Comparison of ENCODE assay signal across 8 cellular contexts in the genomic region with DNA sequence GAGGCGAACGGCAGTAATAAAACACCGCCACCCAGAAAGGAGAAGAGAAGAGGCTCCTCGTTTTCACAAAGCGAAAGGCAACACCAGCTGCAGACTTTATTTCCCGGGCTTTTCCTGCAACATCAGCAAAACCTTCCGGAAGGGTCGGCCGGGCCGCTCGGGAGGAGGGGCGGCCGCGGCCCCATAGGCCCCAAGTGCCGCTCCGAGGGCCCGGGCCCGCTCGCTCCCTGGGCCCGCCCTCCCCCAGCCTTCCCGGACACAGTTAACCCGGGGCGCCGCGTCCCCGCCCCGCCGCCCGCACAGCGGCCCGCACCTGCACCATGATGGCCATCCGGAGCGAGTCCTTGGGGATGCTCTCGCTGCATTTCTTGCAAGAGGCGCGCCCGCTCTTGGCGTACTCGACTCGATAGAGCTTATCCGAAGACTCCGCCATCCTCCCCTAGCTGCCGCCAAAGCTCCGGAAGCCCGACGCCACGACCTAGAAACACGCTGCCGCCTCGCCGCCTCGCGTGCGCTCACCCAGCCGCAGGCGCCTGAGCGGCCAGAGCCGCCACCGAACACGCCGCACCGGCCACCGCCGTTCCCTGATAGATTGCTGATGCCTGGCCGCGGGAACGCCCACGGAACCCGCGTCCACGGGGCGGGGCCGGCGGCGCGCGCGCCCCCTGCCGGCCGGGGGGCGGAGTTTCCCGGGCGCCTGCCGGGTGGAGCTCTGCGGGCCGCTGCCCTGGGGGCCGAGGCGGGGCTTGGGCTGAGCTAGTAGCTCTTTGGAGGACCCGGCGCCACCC. TPM values are rescaled to one million over a fixed set of nuclear protein-coding genes. Genes with fewer than 3 reads are reported as not detected.
DNase-seq lines count a peak whose midpoint lies in the region; ATAC-seq and TF ChIP-seq lines count a peak whose summit lies in the region.

A gene (minus strand): TSS at position 597 of the 788 bp plus-strand sequence. CDS start 164 bp downstream, at position 433.

- no peaks in the 10 kb centered on the region for H3K27me3 ChIP-seq in left lung

- DNase-seq in CD14-positive monocyte (ENCODE audit: low spot score) (peak; percentile 72), NCI-H69 (lab: John Stamatoyannopoulos, UW) (peak; percentile 98), cortex of kidney (lab: John Stamatoyannopoulos, UW) (peak; percentile 57), left lung (peak; percentile 93 to 97)
- peak; percentile 88 for DNase-seq in activated CD4-positive, alpha-beta T cell treated with anti-CD3 and anti-CD28 coated beads, Interleukin-2, amount 10 ng/mL, durations not matched to agents 7 days and 5 days
- DNase-seq in stimulated activated CD4-positive, alpha-beta T cell treated with anti-CD3 and anti-CD28 coated beads, Interleukin-2, amount 100 ng/mL, for 48 hours = peak; percentile 81 to 89

- no peaks in the 10 kb centered on the region for H3K9me3 ChIP-seq in left lung

- intact Hi-C loops in CD14-positive monocyte (cut with micrococcal nuclease) = no loop called here
- intact Hi-C loops in left lung (cut with DNase I) = no loop called here

- peak within 1 kb of the TSS; percentile 88 to 94 (median 93) for H3K27ac Mint-ChIP-seq in CD14-positive monocyte
- H3K27ac Mint-ChIP-seq in activated CD4-positive, alpha-beta T cell treated with anti-CD3 and anti-CD28 coated beads, Interleukin-2, amount 10 ng/mL, durations not matched to agents 7 days and 5 days = peak within 1 kb of the TSS; percentile 93

- peak within 1 kb of the TSS; percentile 95 to 97 for H3K4me3 Mint-ChIP-seq in CD14-positive monocyte
- peak within 1 kb of the TSS; percentile 88 for H3K4me3 Mint-ChIP-seq in activated CD4-positive, alpha-beta T cell treated with anti-CD3 and anti-CD28 coated beads, Interleukin-2, amount 10 ng/mL, durations not matched to agents 7 days and 5 days

- H3K9me3 Mint-ChIP-seq in CD14-positive monocyte = peaks cover 0 to 3% (median 0%) of the 10 kb centered on the region in 7 donors
- peaks cover 4% of the 10 kb centered on the region for H3K9me3 Mint-ChIP-seq in activated CD4-positive, alpha-beta T cell treated with anti-CD3 and anti-CD28 coated beads, Interleukin-2, amount 10 ng/mL, durations not matched to agents 7 days and 5 days

- peak within 1 kb of the TSS; percentile 77 to 88 for H3K27ac ChIP-seq in left lung

- ATAC-seq in GM19328 (IDR thresholded peaks at IDR 0.05; ENCODE audit: unreplicated experiment) = peak; percentile 83
- peak; percentile 53 for ATAC-seq in HG03469 (IDR thresholded peaks at IDR 0.05; ENCODE audit: unreplicated experiment)
- ATAC-seq in left lung = peak; percentile 94

- peaks cover 11 to 40% of the 10 kb centered on the region in 2 donors for H3K4me1 ChIP-seq in left lung

- CTCF ChIA-PET in activated CD4-positive, alpha-beta T cell treated with anti-CD3 and anti-CD28 coated beads, Interleukin-2, amount 10 ng/mL, durations not matched to agents 7 days and 5 days (lab: Charles Lee) = interaction anchor here (0.5 to 5.0 kb wide), 47 partner anchors 8 to 506 kb away, joined by 3 to 22 read pairs (median 4); a partner anchor contains a TSS

- POLR2A ChIA-PET in activated CD4-positive, alpha-beta T cell treated with anti-CD3 and anti-CD28 coated beads, Interleukin-2, amount 10 ng/mL, durations not matched to agents 7 days and 5 days (lab: Charles Lee) = interaction anchor here (0.6 to 0.7 kb wide), 5 partner anchors 11 to 583 kb away, joined by 3 to 5 read pairs (median 3); no protein-coding TSS in a partner anchor

- H3K36me3 Mint-ChIP-seq in CD14-positive monocyte = peaks cover 0 to under 1% of the 10 kb centered on the region in 2 donors
- peaks cover 4% of the 10 kb centered on the region for H3K36me3 Mint-ChIP-seq in activated CD4-positive, alpha-beta T cell treated with anti-CD3 and anti-CD28 coated beads, Interleukin-2, amount 10 ng/mL, durations not matched to agents 7 days and 5 days (ENCODE audit: low read depth)

- peak; percentile 94 for TF ChIP-seq CTCF in CD14-positive monocyte (IDR thresholded peaks at IDR 0.05)
- peak; percentile 84 to 88 for TF ChIP-seq CTCF in left lung (IDR thresholded peaks at IDR 0.05)

- no peaks in the 10 kb centered on the region for H3K36me3 ChIP-seq in left lung

- H3K4me1 Mint-ChIP-seq in CD14-positive monocyte = peaks cover 41% of the 10 kb centered on the region
- H3K4me1 Mint-ChIP-seq in activated CD4-positive, alpha-beta T cell treated with anti-CD3 and anti-CD28 coated beads, Interleukin-2, amount 10 ng/mL, durations not matched to agents 7 days and 5 days = peaks cover 43% of the 10 kb centered on the region

- peak within 1 kb of the TSS; percentile 84 to 87 for H3K4me3 ChIP-seq in left lung

- H3K27me3 Mint-ChIP-seq in CD14-positive monocyte (ENCODE audit: low read depth in 3 of 3) = peaks cover 0 to 7% (median 0%) of the 10 kb centered on the region in 3 donors
- peaks cover 6% of the 10 kb centered on the region for H3K27me3 Mint-ChIP-seq in activated CD4-positive, alpha-beta T cell treated with anti-CD3 and anti-CD28 coated beads, Interleukin-2, amount 10 ng/mL, durations not matched to agents 7 days and 5 days

RNA-seq across cellular contexts. Expression of the gene that starts here (rescaled TPM):
- 10 to 100 TPM; 17.7 to 23.3 TPM for polyA plus RNA-seq in CD14-positive monocyte
- total RNA-seq in activated CD4-positive, alpha-beta T cell treated with anti-CD3 and anti-CD28 coated beads, Interleukin-2, amount 10 ng/mL, durations not matched to agents 7 days and 5 days = 100 to 1,000 TPM; 167 to 187 TPM
- total RNA-seq in left lung = 10 to 100 TPM; 78.7 to 97.3 TPM

Comparison
In these comparisons a context has a peak if more than half of its experiments do, and no peak if none do; other contexts are left out.
1. Peak in every context shown above with its lines: DNase-seq, ATAC-seq, H3K4me3 ChIP-seq and H3K27ac ChIP-seq.